In the genomic region with DNA sequence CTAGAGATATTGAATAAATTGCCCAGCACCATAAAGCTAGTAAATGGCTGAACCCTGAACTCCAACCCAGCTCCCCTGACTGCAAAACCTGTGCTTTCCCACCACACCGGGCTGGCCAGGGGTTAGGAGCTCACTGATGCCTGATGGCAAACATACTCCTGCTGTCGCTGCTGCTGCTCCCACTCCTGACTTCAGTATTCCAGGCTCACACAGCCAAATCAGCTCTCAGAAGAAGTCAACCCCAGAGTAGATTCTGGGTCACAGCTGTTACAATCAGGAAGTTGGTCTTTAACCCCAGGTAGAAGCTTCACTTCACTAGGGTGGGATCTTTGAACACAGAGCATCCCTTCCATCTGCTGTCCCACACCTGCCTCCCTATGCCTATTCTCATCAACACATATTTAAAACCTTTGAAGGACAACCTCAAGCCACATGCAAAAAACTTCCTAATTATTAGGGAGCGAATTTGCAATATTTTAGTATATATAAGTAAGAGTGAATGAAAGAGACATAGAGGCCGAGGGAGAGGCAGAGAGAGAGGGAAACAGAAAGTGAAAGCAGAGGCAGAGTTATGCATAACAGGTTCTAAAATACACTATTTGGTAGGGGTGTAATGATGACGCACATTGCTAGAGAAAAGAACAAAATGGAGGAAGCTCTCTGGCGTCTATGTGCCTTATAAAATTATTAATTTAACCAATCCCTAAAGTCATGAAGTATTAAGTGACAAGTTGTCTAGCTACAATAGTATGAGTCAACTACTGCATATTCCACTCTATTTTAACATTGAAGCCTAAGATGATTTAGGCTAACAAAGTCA, we compare ENCODE assay signal across 1 cellular context.
TF ChIP-seq lines count a peak whose summit lies in the region.

No MANE protein-coding gene starts in this region.

TF ChIP-seq in GM12878, 131 proteins besides CTCF, POLR2A, EP300 and RAD21 (continued from another document):
- TF ChIP-seq, protein P1, sequence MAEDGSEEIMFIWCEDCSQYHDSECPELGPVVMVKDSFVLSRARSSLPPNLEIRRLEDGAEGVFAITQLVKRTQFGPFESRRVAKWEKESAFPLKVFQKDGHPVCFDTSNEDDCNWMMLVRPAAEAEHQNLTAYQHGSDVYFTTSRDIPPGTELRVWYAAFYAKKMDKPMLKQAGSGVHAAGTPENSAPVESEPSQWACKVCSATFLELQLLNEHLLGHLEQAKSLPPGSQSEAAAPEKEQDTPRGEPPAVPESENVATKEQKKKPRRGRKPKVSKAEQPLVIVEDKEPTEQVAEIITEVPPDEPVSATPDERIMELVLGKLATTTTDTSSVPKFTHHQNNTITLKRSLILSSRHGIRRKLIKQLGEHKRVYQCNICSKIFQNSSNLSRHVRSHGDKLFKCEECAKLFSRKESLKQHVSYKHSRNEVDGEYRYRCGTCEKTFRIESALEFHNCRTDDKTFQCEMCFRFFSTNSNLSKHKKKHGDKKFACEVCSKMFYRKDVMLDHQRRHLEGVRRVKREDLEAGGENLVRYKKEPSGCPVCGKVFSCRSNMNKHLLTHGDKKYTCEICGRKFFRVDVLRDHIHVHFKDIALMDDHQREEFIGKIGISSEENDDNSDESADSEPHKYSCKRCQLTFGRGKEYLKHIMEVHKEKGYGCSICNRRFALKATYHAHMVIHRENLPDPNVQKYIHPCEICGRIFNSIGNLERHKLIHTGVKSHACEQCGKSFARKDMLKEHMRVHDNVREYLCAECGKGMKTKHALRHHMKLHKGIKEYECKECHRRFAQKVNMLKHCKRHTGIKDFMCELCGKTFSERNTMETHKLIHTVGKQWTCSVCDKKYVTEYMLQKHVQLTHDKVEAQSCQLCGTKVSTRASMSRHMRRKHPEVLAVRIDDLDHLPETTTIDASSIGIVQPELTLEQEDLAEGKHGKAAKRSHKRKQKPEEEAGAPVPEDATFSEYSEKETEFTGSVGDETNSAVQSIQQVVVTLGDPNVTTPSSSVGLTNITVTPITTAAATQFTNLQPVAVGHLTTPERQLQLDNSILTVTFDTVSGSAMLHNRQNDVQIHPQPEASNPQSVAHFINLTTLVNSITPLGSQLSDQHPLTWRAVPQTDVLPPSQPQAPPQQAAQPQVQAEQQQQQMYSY (CRISPR knock-in tag; IDR thresholded peaks at IDR 0.05) = no peak
- TF ChIP-seq, protein P2, sequence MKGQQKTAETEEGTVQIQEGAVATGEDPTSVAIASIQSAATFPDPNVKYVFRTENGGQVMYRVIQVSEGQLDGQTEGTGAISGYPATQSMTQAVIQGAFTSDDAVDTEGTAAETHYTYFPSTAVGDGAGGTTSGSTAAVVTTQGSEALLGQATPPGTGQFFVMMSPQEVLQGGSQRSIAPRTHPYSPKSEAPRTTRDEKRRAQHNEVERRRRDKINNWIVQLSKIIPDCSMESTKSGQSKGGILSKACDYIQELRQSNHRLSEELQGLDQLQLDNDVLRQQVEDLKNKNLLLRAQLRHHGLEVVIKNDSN (IDR thresholded peaks at IDR 0.05; ENCODE audit: borderline replicate concordance, extremely low read length, insufficient read depth, low read depth, low read length) = no peak
- TF ChIP-seq YY1 (IDR thresholded peaks at IDR 0.05; ENCODE audit: low read depth, low read length) (no peak), BMI1 (IDR thresholded peaks at IDR 0.05; ENCODE audit: borderline replicate concordance) (no peak), SKIL (IDR thresholded peaks at IDR 0.05; ENCODE audit: low read depth, poor library complexity, severe bottlenecking) (no peak), CREB1 (IDR thresholded peaks at IDR 0.05; ENCODE audit: low read depth) (peak; percentile 52), CBX3 (IDR thresholded peaks at IDR 0.05; ENCODE audit: borderline replicate concordance, low read depth) (no peak), RELA (IDR thresholded peaks at IDR 0.05; ENCODE audit: borderline replicate concordance, partially characterized antibody) (no peak), ESRRA (IDR thresholded peaks at IDR 0.05; ENCODE audit: low read length) (no peak), POU2F2 (IDR thresholded peaks at IDR 0.05; ENCODE audit: borderline replicate concordance, low read depth, low read length) (peak; percentile 36; the same call in 1 of the 3 replicates), MXI1 (IDR thresholded peaks at IDR 0.05; ENCODE audit: low read depth, low read length) (no peak)
- TF ChIP-seq, protein P3, sequence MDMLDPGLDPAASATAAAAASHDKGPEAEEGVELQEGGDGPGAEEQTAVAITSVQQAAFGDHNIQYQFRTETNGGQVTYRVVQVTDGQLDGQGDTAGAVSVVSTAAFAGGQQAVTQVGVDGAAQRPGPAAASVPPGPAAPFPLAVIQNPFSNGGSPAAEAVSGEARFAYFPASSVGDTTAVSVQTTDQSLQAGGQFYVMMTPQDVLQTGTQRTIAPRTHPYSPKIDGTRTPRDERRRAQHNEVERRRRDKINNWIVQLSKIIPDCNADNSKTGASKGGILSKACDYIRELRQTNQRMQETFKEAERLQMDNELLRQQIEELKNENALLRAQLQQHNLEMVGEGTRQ (IDR thresholded peaks at IDR 0.05; ENCODE audit: borderline replicate concordance, low read depth, low read length) = no peak
- TF ChIP-seq, protein P4, sequence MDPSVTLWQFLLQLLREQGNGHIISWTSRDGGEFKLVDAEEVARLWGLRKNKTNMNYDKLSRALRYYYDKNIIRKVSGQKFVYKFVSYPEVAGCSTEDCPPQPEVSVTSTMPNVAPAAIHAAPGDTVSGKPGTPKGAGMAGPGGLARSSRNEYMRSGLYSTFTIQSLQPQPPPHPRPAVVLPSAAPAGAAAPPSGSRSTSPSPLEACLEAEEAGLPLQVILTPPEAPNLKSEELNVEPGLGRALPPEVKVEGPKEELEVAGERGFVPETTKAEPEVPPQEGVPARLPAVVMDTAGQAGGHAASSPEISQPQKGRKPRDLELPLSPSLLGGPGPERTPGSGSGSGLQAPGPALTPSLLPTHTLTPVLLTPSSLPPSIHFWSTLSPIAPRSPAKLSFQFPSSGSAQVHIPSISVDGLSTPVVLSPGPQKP (IDR thresholded peaks at IDR 0.05; ENCODE audit: low read depth, low read length) = no peak
